9 cellular contexts compared by ENCODE assay signal in genomic region chrX:151359931-151360871, GRCh38. TPM values are rescaled to one million over a fixed set of nuclear protein-coding genes. Genes with fewer than 3 reads are reported as not detected.
A peak's percentile ranks its signal among the peaks of the same experiment; 100 is the strongest.
DNase-seq lines count a peak whose midpoint lies in the region; ATAC-seq and TF ChIP-seq lines count a peak whose summit lies in the region.
"Had no signal": no experiment of that assay in that cellular context is flagged by ENCODE, and none has a peak within 500 bp of the region (broad histone marks: within the 10 kb centered on the region; RNA-seq: fewer than 3 reads in every experiment).

No MANE protein-coding gene starts in this region.

- ATAC-seq in GM19397 (IDR thresholded peaks at IDR 0.05; ENCODE audit: unreplicated experiment) (peak; percentile 75), upper lobe of left lung (ENCODE audit: low FRiP score in 2 of 2) (peak; percentile 53 to 61)
- ATAC-seq in activated CD4-positive, CD25-positive, alpha-beta regulatory T cell treated with anti-CD3 and anti-CD28 coated beads, Interleukin-2, amount 50 U/mL, for 24 hours, result peak; percentile 28 to 38

- intact Hi-C loops in dorsolateral prefrontal cortex (cut with DNase I), result no loop called here
- intact Hi-C loops in posterior vena cava (cut with DNase I), result loop anchor here in 1 of 2 donors (5.0 kb wide), 1 partner anchor 1088 kb away; no protein-coding TSS in a partner anchor

- H3K27me3 ChIP-seq in dorsolateral prefrontal cortex (peaks cover 0 to 47% (median 16%) of the 10 kb centered on the region in 45 donors), mesendoderm (ENCODE audit: insufficient read depth, low read length, poor library complexity) (no peaks in the 10 kb centered on the region), upper lobe of left lung (no peaks in the 10 kb centered on the region)

- no CpG with 5 or more reads among the region's 25 CpGs for WGBS in mesendoderm (ENCODE audit: extremely low coverage, insufficient coverage, low lambda C conversion rate)
- WGBS in upper lobe of left lung, 2 donors, result 20% methylated on average over 25 of the region's 25 CpGs; no CpG with 5 or more reads in 1 of the 2 donors

- H3K4me2 ChIP-seq in mesendoderm (ENCODE audit: low read length), result peak overlapping the region; percentile 28

- no peaks in the 10 kb centered on the region for H3K79me2 ChIP-seq in mesendoderm (ENCODE audit: control insufficient read depth, insufficient read depth, low read length)

- H3K4ac ChIP-seq in mesendoderm (ENCODE audit: low read depth, low read length), result no peak overlapping the region

- no peak overlapping the region for H2BK120ac ChIP-seq in mesendoderm (ENCODE audit: low read depth, low read length)

- no peak for TF ChIP-seq POLR2A in upper lobe of left lung (IDR thresholded peaks at IDR 0.05)

- H3K4me1 ChIP-seq in mesendoderm (ENCODE audit: control insufficient read depth, low read depth, low read length) (no peaks in the 10 kb centered on the region), upper lobe of left lung (no peaks in the 10 kb centered on the region)

- H2BK5ac ChIP-seq in mesendoderm (ENCODE audit: low read length), result no peak overlapping the region

- H3K18ac ChIP-seq in mesendoderm (ENCODE audit: low read length), result no peak overlapping the region

- H3K36me3 ChIP-seq in mesendoderm (ENCODE audit: control insufficient read depth, insufficient read depth, low read length) (no peaks in the 10 kb centered on the region), upper lobe of left lung (no peaks in the 10 kb centered on the region)

- no peak overlapping the region for H3K23ac ChIP-seq in mesendoderm (ENCODE audit: low read length)

- peak; percentile 47 for TF ChIP-seq RAD21 in Ishikawa (IDR thresholded peaks at IDR 0.05; ENCODE audit: low read depth)

- peak; percentile 9 for DNase-seq in COLO829 (ENCODE audit: low spot score)
- peak in 2 of 10 donors; percentile 4 to 34 for DNase-seq in dorsolateral prefrontal cortex
- peak; percentile 54 for DNase-seq in mesendoderm
- DNase-seq in upper lobe of left lung, result peak; percentile 30 to 52
- DNase-seq in posterior vena cava (ENCODE audit: low spot score), result no peak

- H3K9me3 ChIP-seq in upper lobe of left lung, result no peaks in the 10 kb centered on the region

- H4K5ac ChIP-seq in mesendoderm (ENCODE audit: low read length), result no peak overlapping the region

- H3K27ac ChIP-seq in dorsolateral prefrontal cortex, result no peak overlapping the region
- no peak overlapping the region for H3K27ac ChIP-seq in mesendoderm (ENCODE audit: low read depth, low read length)
- no peak overlapping the region for H3K27ac ChIP-seq in upper lobe of left lung
- H3K27ac ChIP-seq: skin epidermis had no signal

- H2BK15ac ChIP-seq in mesendoderm (replicated peaks; ENCODE audit: low read depth), result no peak overlapping the region

- TF ChIP-seq CTCF in dorsolateral prefrontal cortex (IDR thresholded peaks at IDR 0.05 in 54 of 56, conservative IDR thresholded peaks at IDR 0.05 in 2 of 56; ENCODE audit: low read depth in 1 of 56, partially characterized antibody in 56 of 56) (peak in 53 of 56 donors; percentile 24 to 65 (median 45)), upper lobe of left lung (IDR thresholded peaks at IDR 0.05) (peak; percentile 16 to 44 (median 28))

- no peak overlapping the region for H4K8ac ChIP-seq in mesendoderm (ENCODE audit: low read depth, low read length)

- no peak for TF ChIP-seq EP300 in Ishikawa (IDR thresholded peaks at IDR 0.05; ENCODE audit: borderline replicate concordance)
- no peak for TF ChIP-seq EP300 in upper lobe of left lung (IDR thresholded peaks at IDR 0.05)

- H3K4me3 ChIP-seq in dorsolateral prefrontal cortex, result peak overlapping the region in 7 of 59 donors; percentile 16 to 37 (median 21)
- no peak overlapping the region for H3K4me3 ChIP-seq in mesendoderm (ENCODE audit: low read length)
- peak overlapping the region in 1 of 4 donors; percentile 12 for H3K4me3 ChIP-seq in upper lobe of left lung
- H3K4me3 ChIP-seq: skin epidermis had no signal

- H3K79me1 ChIP-seq in mesendoderm (ENCODE audit: low read length), result no peaks in the 10 kb centered on the region

- H3K56ac ChIP-seq in mesendoderm (ENCODE audit: low read length), result peak overlapping the region; percentile 42

- no peak overlapping the region for H2AK5ac ChIP-seq in mesendoderm (ENCODE audit: low read length)

- H3K9ac ChIP-seq in mesendoderm (ENCODE audit: low read length), result no peak overlapping the region

TF ChIP-seq in Ishikawa, 13 proteins besides CTCF, POLR2A, EP300 and RAD21:
- no peak for TF ChIP-seq YY1 (IDR thresholded peaks at IDR 0.05; ENCODE audit: low read depth)
- TF ChIP-seq, protein P1, sequence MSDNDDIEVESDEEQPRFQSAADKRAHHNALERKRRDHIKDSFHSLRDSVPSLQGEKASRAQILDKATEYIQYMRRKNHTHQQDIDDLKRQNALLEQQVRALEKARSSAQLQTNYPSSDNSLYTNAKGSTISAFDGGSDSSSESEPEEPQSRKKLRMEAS (IDR thresholded peaks at IDR 0.05), result no peak
- TF ChIP-seq FOXM1 (IDR thresholded peaks at IDR 0.05; ENCODE audit: borderline replicate concordance, low read depth), result no peak
- TF ChIP-seq TEAD4 (IDR thresholded peaks at IDR 0.05), result no peak
- no peak for TF ChIP-seq CREB1 (IDR thresholded peaks at IDR 0.05; ENCODE audit: low read depth)
- TF ChIP-seq USF1 (IDR thresholded peaks at IDR 0.05), result no peak
- TF ChIP-seq TCF12 (IDR thresholded peaks at IDR 0.05; ENCODE audit: low read depth), result no peak
- no peak for TF ChIP-seq ZBTB7A (IDR thresholded peaks at IDR 0.05; ENCODE audit: low read depth)
- TF ChIP-seq, protein P2, sequence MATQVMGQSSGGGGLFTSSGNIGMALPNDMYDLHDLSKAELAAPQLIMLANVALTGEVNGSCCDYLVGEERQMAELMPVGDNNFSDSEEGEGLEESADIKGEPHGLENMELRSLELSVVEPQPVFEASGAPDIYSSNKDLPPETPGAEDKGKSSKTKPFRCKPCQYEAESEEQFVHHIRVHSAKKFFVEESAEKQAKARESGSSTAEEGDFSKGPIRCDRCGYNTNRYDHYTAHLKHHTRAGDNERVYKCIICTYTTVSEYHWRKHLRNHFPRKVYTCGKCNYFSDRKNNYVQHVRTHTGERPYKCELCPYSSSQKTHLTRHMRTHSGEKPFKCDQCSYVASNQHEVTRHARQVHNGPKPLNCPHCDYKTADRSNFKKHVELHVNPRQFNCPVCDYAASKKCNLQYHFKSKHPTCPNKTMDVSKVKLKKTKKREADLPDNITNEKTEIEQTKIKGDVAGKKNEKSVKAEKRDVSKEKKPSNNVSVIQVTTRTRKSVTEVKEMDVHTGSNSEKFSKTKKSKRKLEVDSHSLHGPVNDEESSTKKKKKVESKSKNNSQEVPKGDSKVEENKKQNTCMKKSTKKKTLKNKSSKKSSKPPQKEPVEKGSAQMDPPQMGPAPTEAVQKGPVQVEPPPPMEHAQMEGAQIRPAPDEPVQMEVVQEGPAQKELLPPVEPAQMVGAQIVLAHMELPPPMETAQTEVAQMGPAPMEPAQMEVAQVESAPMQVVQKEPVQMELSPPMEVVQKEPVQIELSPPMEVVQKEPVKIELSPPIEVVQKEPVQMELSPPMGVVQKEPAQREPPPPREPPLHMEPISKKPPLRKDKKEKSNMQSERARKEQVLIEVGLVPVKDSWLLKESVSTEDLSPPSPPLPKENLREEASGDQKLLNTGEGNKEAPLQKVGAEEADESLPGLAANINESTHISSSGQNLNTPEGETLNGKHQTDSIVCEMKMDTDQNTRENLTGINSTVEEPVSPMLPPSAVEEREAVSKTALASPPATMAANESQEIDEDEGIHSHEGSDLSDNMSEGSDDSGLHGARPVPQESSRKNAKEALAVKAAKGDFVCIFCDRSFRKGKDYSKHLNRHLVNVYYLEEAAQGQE (IDR thresholded peaks at IDR 0.05; ENCODE audit: low read depth), result no peak
- TF ChIP-seq TAF1 (IDR thresholded peaks at IDR 0.05; ENCODE audit: low read depth), result no peak
- no peak for TF ChIP-seq NFIC (IDR thresholded peaks at IDR 0.05)
- no peak for TF ChIP-seq CEBPB (IDR thresholded peaks at IDR 0.05)
- no peak for TF ChIP-seq EGR1 (IDR thresholded peaks at IDR 0.05)

RNA-seq across cellular contexts. Expression of gene VMA21, which starts 36.8 kb away (rescaled TPM):
- total RNA-seq in dorsolateral prefrontal cortex, result 10 to 100 TPM; 19.6 to 44.8 (median 33.2) TPM
- polyA plus RNA-seq in mesendoderm (2013, experiment 1 of 2), result 34.9 TPM
- 33.8 TPM for polyA plus RNA-seq in mesendoderm (2013, experiment 2 of 2)
- total RNA-seq in upper lobe of left lung, result 10 to 100 TPM in 5 of 6 donors, 1 to 10 TPM in 1; 9.4 to 30.7 (median 25.0) TPM
- 10 to 100 TPM; 24.8 to 25.1 TPM for total RNA-seq in posterior vena cava
